ENCODE assay signal across 18 cellular contexts in genomic region chr2:229096667-229097066, GRCh38.
"Had no signal": no experiment of that assay in that cellular context is flagged by ENCODE, and none has a peak within 500 bp of the region (broad histone marks: within the 10 kb centered on the region; RNA-seq: fewer than 3 reads in every experiment).

No MANE protein-coding gene starts in this region.

- H3K36me3 Mint-ChIP-seq: activated naive CD4-positive, alpha-beta T cell treated with anti-CD3 and anti-CD28 coated beads, Interleukin-2, amount 50 U/mL, for 72 hours; naive thymus-derived CD8-positive, alpha-beta T cell; stimulated activated effector memory CD8-positive, alpha-beta T cell treated with anti-CD3 and anti-CD28 coated beads, Interleukin-12 subunit alpha, Interleukin-12 subunit beta, amount 100 ng/mL, for 72 hours had no signal

- H3K4me1 Mint-ChIP-seq: naive thymus-derived CD8-positive, alpha-beta T cell; stimulated activated effector memory CD8-positive, alpha-beta T cell treated with anti-CD3 and anti-CD28 coated beads, Interleukin-12 subunit alpha, Interleukin-12 subunit beta, amount 100 ng/mL, for 72 hours had no signal

- H3K36me3 ChIP-seq: right atrium auricular region, thyroid gland, uterus had no signal

- DNase-seq: activated CD4-positive, alpha-beta T cell treated with anti-CD3 and anti-CD28 coated beads for 48 hours; activated effector memory CD4-positive, alpha-beta T cell treated with Interleukin-2 at 50 U/mL for 16 hours; activated T-cell treated with anti-CD3 and anti-CD28 coated beads for 4 hours; anterior cingulate cortex; effector memory CD4-positive, alpha-beta T cell; hypothalamus; naive thymus-derived CD8-positive, alpha-beta T cell; small intestine; uterus had no signal

- H3K4me3 ChIP-seq: coronary artery, lung, right atrium auricular region, thyroid gland, uterus had no signal

- H3K27ac ChIP-seq: coronary artery, epithelial cell of prostate, right atrium auricular region, thyroid gland, uterus had no signal

- H3K4me3 Mint-ChIP-seq: naive thymus-derived CD8-positive, alpha-beta T cell; stimulated activated effector memory CD8-positive, alpha-beta T cell treated with anti-CD3 and anti-CD28 coated beads, Interleukin-12 subunit alpha, Interleukin-12 subunit beta, amount 100 ng/mL, for 72 hours; T-helper 1 cell treated with Interleukin-12 subunit alpha and Interleukin-12 subunit beta and Interleukin-4 antibody, amounts not matched to agents 30 μg/mL and 1 μg/mL, for 36 hours; WTC11 had no signal

- H3K4me1 ChIP-seq: right atrium auricular region, thyroid gland, uterus had no signal

- H3K27ac Mint-ChIP-seq: activated naive CD4-positive, alpha-beta T cell treated with anti-CD3 and anti-CD28 coated beads, Interleukin-2, amount 50 U/mL, for 72 hours; naive thymus-derived CD8-positive, alpha-beta T cell; stimulated activated effector memory CD8-positive, alpha-beta T cell treated with anti-CD3 and anti-CD28 coated beads, Interleukin-12 subunit alpha, Interleukin-12 subunit beta, amount 100 ng/mL, for 72 hours; T-helper 1 cell treated with Interleukin-12 subunit alpha and Interleukin-12 subunit beta and Interleukin-4 antibody, amounts not matched to agents 30 μg/mL and 1 μg/mL, for 36 hours; WTC11 had no signal

- H3K9me3 ChIP-seq: right atrium auricular region, thyroid gland, uterus had no signal

- H3K27me3 ChIP-seq: right atrium auricular region, thyroid gland, uterus had no signal

- ATAC-seq: activated naive CD4-positive, alpha-beta T cell treated with anti-CD3 and anti-CD28 coated beads, Interleukin-2, amount 50 U/mL, for 72 hours; naive thymus-derived CD8-positive, alpha-beta T cell; stimulated activated effector memory CD8-positive, alpha-beta T cell treated with anti-CD3 and anti-CD28 coated beads, Interleukin-12 subunit alpha, Interleukin-12 subunit beta, amount 100 ng/mL, for 72 hours; WTC11 had no signal
